ENCODE assay signal across 16 cellular contexts in the genomic region with DNA sequence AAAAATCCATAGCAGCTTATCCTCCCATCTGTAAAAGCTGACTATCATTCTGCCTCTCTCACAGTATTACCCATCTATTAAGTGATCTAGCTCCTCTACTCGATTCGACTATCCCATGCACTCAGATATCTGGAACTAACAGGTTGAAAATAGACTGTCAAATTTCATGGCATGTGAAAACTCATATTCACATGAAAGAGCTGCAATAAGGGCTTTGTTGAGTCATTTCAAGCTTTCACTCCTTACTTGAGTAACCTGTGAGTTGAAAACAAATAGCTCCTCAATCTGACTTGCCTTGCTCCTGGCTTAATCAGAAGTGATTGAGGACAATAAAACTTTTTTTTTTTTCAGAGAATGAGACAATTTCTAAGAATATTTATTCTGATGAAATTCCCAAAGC.
DNase-seq lines count a peak whose midpoint lies in the region; ATAC-seq, FAIRE-seq and TF ChIP-seq lines count a peak whose summit lies in the region.
"Had no signal": no experiment of that assay in that cellular context is flagged by ENCODE, and none has a peak within 500 bp of the region (broad histone marks: within the 10 kb centered on the region; RNA-seq: fewer than 3 reads in every experiment).

No MANE protein-coding gene starts in this region.

- no peaks in the 10 kb centered on the region for H3K36me3 Mint-ChIP-seq in CD8-positive, alpha-beta memory T cell
- H3K36me3 Mint-ChIP-seq: activated naive CD4-positive, alpha-beta T cell treated with anti-CD3 and anti-CD28 coated beads, Interleukin-2, amount 50 U/mL, for 24 hours; naive thymus-derived CD8-positive, alpha-beta T cell had no signal

- ATAC-seq in GM18867 (IDR thresholded peaks at IDR 0.05; ENCODE audit: unreplicated experiment) (peak; percentile 86), GM21367 (IDR thresholded peaks at IDR 0.05; ENCODE audit: unreplicated experiment) (peak; percentile 88), HG03045 (IDR thresholded peaks at IDR 0.05; ENCODE audit: unreplicated experiment) (peak; percentile 81), GM12878 (peak; percentile 78)
- ATAC-seq: effector memory CD8-positive, alpha-beta T cell; naive thymus-derived CD8-positive, alpha-beta T cell had no signal

- H3K4me3 Mint-ChIP-seq in CD8-positive, alpha-beta memory T cell, result no peak overlapping the region
- H3K4me3 Mint-ChIP-seq: activated naive CD4-positive, alpha-beta T cell treated with anti-CD3 and anti-CD28 coated beads, Interleukin-2, amount 50 U/mL, for 24 hours; effector memory CD8-positive, alpha-beta T cell; naive thymus-derived CD8-positive, alpha-beta T cell had no signal

- no peaks in the 10 kb centered on the region for H3K9me3 Mint-ChIP-seq in CD8-positive, alpha-beta memory T cell
- H3K9me3 Mint-ChIP-seq: activated naive CD4-positive, alpha-beta T cell treated with anti-CD3 and anti-CD28 coated beads, Interleukin-2, amount 50 U/mL, for 24 hours; effector memory CD8-positive, alpha-beta T cell; naive thymus-derived CD8-positive, alpha-beta T cell had no signal

- CTCF ChIA-PET in GM12878 (lab: Yijun Ruan, JAX), result interaction anchor here (0.5 to 1.1 kb wide), 7 partner anchors 8 to 477 kb away, joined by 3 to 8 read pairs (median 3); no protein-coding TSS in a partner anchor
- CTCF ChIA-PET in CD8-positive, alpha-beta memory T cell (lab: Charles Lee), result no interaction called here

- TF ChIP-seq CTCF in GM12878 (IDR thresholded peaks at IDR 0.05 in 2 of 3, conservative IDR thresholded peaks at IDR 0.05 in 1 of 3; ENCODE audit: control insufficient read depth in 2 of 3, extremely low read depth in 1 of 3, insufficient read depth in 1 of 3, low read depth in 3 of 3, low read length in 3 of 3), result no peak

- H3K79me2 ChIP-seq in GM12878 (ENCODE audit: control insufficient read depth, insufficient read depth, low read length), result no peaks in the 10 kb centered on the region

- intact Hi-C loops in GM12878 (cut with micrococcal nuclease; ENCODE audit: unreplicated experiment), result loop anchor here (2.0 to 5.0 kb wide), 2 partner anchors 291 to 502 kb away; no protein-coding TSS in a partner anchor

- H3K27me3 Mint-ChIP-seq in CD8-positive, alpha-beta memory T cell, result peaks cover 0 to 3% of the 10 kb centered on the region in 2 donors
- H3K27me3 Mint-ChIP-seq: activated naive CD4-positive, alpha-beta T cell treated with anti-CD3 and anti-CD28 coated beads, Interleukin-2, amount 50 U/mL, for 24 hours; effector memory CD8-positive, alpha-beta T cell; naive thymus-derived CD8-positive, alpha-beta T cell had no signal

- peak; percentile 21; the same call in 1 of the 2 replicates for TF ChIP-seq RAD21 in GM12878 (IDR thresholded peaks at IDR 0.05; ENCODE audit: insufficient read depth, low read depth, low read length)

- H3K27ac Mint-ChIP-seq in CD8-positive, alpha-beta memory T cell, result no peak overlapping the region
- H3K27ac Mint-ChIP-seq: activated naive CD4-positive, alpha-beta T cell treated with anti-CD3 and anti-CD28 coated beads, Interleukin-2, amount 50 U/mL, for 24 hours; effector memory CD8-positive, alpha-beta T cell; naive thymus-derived CD8-positive, alpha-beta T cell had no signal

- BruUV-seq in GM12878 (replicated peaks; lab: Mats Ljungman, UMichigan), result no TSS peak

- H3K27me3 ChIP-seq in GM12878 (replicated peaks in 1 of 2; ENCODE audit: control insufficient read depth in 2 of 2, insufficient read depth in 2 of 2, low read length in 1 of 2), result no peaks in the 10 kb centered on the region
- H3K27me3 ChIP-seq in CD8-positive, alpha-beta memory T cell (ENCODE audit: insufficient read depth, low read length, poor library complexity, severe bottlenecking), result no peaks in the 10 kb centered on the region

- peak; percentile 55 to 81; a peak in 2 of 4 replicates for TF ChIP-seq EP300 in GM12878 (IDR thresholded peaks at IDR 0.05; ENCODE audit: borderline replicate concordance in 1 of 2, control insufficient read depth in 1 of 2, low read depth in 2 of 2, low read length in 2 of 2)

- no peak overlapping the region for H3K4me3 ChIP-seq in GM12878
- H3K4me3 ChIP-seq in CD8-positive, alpha-beta memory T cell (ENCODE audit: low read length), result no peak overlapping the region
- H3K4me3 ChIP-seq: HAP-1 had no signal

- peaks cover 16% of the 10 kb centered on the region for H3K4me1 ChIP-seq in GM12878 (ENCODE audit: control insufficient read depth, insufficient read depth, low read length)
- no peaks in the 10 kb centered on the region for H3K4me1 ChIP-seq in CD8-positive, alpha-beta memory T cell (ENCODE audit: insufficient read depth, low read length)
- H3K4me1 ChIP-seq: HAP-1 had no signal

- H4K20me1 ChIP-seq in GM12878 (ENCODE audit: control insufficient read depth, insufficient read depth), result no peaks in the 10 kb centered on the region

- DNase-seq in GM12878 (ENCODE audit: low read depth, low spot score) (peak; percentile 79), activated gamma-delta T cell (lab: John Stamatoyannopoulos, UW) (no peak), NCI-H345 treated with DMSO at 0.1 percent for 48 hours (lab: John Stamatoyannopoulos, UW; ENCODE audit: unreplicated experiment) (no peak), retina (no peak)
- DNase-seq in CD8-positive, alpha-beta memory T cell, result no peak
- DNase-seq: DMS53; effector memory CD8-positive, alpha-beta T cell; MM.1S; naive thymus-derived CD8-positive, alpha-beta T cell; stimulated activated CD4-positive, alpha-beta T cell treated with anti-CD3 and anti-CD28 coated beads, Interleukin-4, amount 100 ng/mL, for 1 hour had no signal

- no peaks in the 10 kb centered on the region for H3K36me3 ChIP-seq in GM12878 (ENCODE audit: control insufficient read depth in 2 of 2, insufficient read depth in 2 of 2, low read length in 1 of 2)
- no peaks in the 10 kb centered on the region for H3K36me3 ChIP-seq in CD8-positive, alpha-beta memory T cell (ENCODE audit: insufficient read depth, low read length)
- H3K36me3 ChIP-seq: HAP-1 had no signal

- no peak overlapping the region for H3K9ac ChIP-seq in GM12878 (ENCODE audit: control insufficient read depth, insufficient read depth, low read length)

- 0 out of 2 replicates have a peak overlapping the region, but pooled peaks have one; percentile 27 for H3K27ac ChIP-seq in GM12878 (ENCODE audit: control insufficient read depth, insufficient read depth)
- H3K27ac ChIP-seq in CD8-positive, alpha-beta memory T cell (ENCODE audit: low read depth, low read length), result no peak overlapping the region
- H3K27ac ChIP-seq: VCaP had no signal

- 2% methylated on average over 2 of the region's 2 CpGs for WGBS in GM12878 (ENCODE audit: insufficient coverage, insufficient replicate concordance, low lambda C conversion rate, missing lambda C conversion rate)

- FAIRE-seq in GM12878 (lab: Jason Lieb, UNC), result peak; percentile 76

- POLR2A ChIA-PET in GM12878 (lab: Charles Lee), result interaction anchor here (0.9 kb wide), 1 partner anchor 43 kb away, joined by 3 read pairs; no protein-coding TSS in a partner anchor
- POLR2A ChIA-PET in CD8-positive, alpha-beta memory T cell (lab: Charles Lee), result no interaction called here

- TF ChIP-seq POLR2A in GM12878 (IDR thresholded peaks at IDR 0.05; ENCODE audit: low read depth, low read length), result no peak

- in situ Hi-C loops in GM12878 (cut with MboI), result no loop called here

- peak overlapping the region; percentile 7; the same call in 1 of the 2 replicates for H3K4me2 ChIP-seq in GM12878 (ENCODE audit: control insufficient read depth, insufficient read depth)

- RAD21 ChIA-PET in GM12878 (lab: Charles Lee; ENCODE audit: unreplicated experiment), result interaction anchor here (0.7 to 1.4 kb wide), 5 partner anchors 44 to 425 kb away, joined by 3 to 4 read pairs (median 3); no protein-coding TSS in a partner anchor

- SMC1A ChIA-PET in GM12878 (lab: Charles Lee; ENCODE audit: uncharacterized antibody, unreplicated experiment), result interaction anchor here (0.7 to 2.5 kb wide), 11 partner anchors 15 to 341 kb away, joined by 3 to 7 read pairs (median 4); no protein-coding TSS in a partner anchor

- H3K9me3 ChIP-seq in GM12878 (replicated peaks; ENCODE audit: control insufficient read depth, insufficient read depth, low read length), result no peaks in the 10 kb centered on the region
- H3K9me3 ChIP-seq in CD8-positive, alpha-beta memory T cell (ENCODE audit: low read length), result no peaks in the 10 kb centered on the region
- H3K9me3 ChIP-seq: HAP-1 had no signal

- no peak overlapping the region for H2AFZ ChIP-seq in GM12878 (ENCODE audit: control insufficient read depth, low read depth, low read length)

- peaks cover 0 to 4% (median 0%) of the 10 kb centered on the region in 3 donors for H3K4me1 Mint-ChIP-seq in CD8-positive, alpha-beta memory T cell
- H3K4me1 Mint-ChIP-seq: activated naive CD4-positive, alpha-beta T cell treated with anti-CD3 and anti-CD28 coated beads, Interleukin-2, amount 50 U/mL, for 24 hours; naive thymus-derived CD8-positive, alpha-beta T cell had no signal

TF ChIP-seq in GM12878, 131 proteins besides CTCF, POLR2A, EP300 and RAD21 (continues in another document):
- TF ChIP-seq MTA3 (IDR thresholded peaks at IDR 0.05; ENCODE audit: borderline replicate concordance, low read length) (peak; percentile 86; the same call in 1 of the 2 replicates), TCF12 (IDR thresholded peaks at IDR 0.05; ENCODE audit: low read depth, low read length) (peak; percentile 57; the same call in 1 of the 2 replicates), MTA2 (IDR thresholded peaks at IDR 0.05; ENCODE audit: low read depth) (peak; percentile 90), IKZF1 (conservative IDR thresholded peaks at IDR 0.05) (peak; percentile 68)
- TF ChIP-seq, protein P1, sequence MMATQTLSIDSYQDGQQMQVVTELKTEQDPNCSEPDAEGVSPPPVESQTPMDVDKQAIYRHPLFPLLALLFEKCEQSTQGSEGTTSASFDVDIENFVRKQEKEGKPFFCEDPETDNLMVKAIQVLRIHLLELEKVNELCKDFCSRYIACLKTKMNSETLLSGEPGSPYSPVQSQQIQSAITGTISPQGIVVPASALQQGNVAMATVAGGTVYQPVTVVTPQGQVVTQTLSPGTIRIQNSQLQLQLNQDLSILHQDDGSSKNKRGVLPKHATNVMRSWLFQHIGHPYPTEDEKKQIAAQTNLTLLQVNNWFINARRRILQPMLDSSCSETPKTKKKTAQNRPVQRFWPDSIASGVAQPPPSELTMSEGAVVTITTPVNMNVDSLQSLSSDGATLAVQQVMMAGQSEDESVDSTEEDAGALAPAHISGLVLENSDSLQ (IDR thresholded peaks at IDR 0.05), result peak; percentile 14; the same call in 1 of the 2 replicates
